Comparison of ENCODE assay signal across 24 cellular contexts in genomic region chr1:22629886-22630285, GRCh38. TPM values are rescaled to one million over a fixed set of nuclear protein-coding genes. Genes with fewer than 3 reads are reported as not detected.
"Had no signal": no experiment of that assay in that cellular context is flagged by ENCODE, and none has a peak within 500 bp of the region (broad histone marks: within the 10 kb centered on the region; RNA-seq: fewer than 3 reads in every experiment).

No MANE protein-coding gene starts in this region.

- H3K27me3 ChIP-seq: right lobe of liver, uterus had no signal

- H3K27ac Mint-ChIP-seq: effector memory CD8-positive, alpha-beta T cell; naive thymus-derived CD4-positive, alpha-beta T cell; nephron progenitor cell; stimulated activated memory B cell treated with anti-CD40 and anti-IgM and Interleukin-4, amounts not matched to agents 10 μg/mL and 1 μg/mL and 100 μg/mL, for 72 hours; stimulated activated naive CD8-positive, alpha-beta T cell treated with anti-CD3 and anti-CD28 coated beads, Interleukin-15, Interleukin-2, amounts not matched to agents 100 ng/mL and 50 ng/mL, for 24 hours had no signal

- H3K4me3 Mint-ChIP-seq: effector memory CD8-positive, alpha-beta T cell; naive thymus-derived CD4-positive, alpha-beta T cell; nephron progenitor cell; stimulated activated memory B cell treated with anti-CD40 and anti-IgM and Interleukin-4, amounts not matched to agents 10 μg/mL and 1 μg/mL and 100 μg/mL, for 72 hours; stimulated activated naive CD8-positive, alpha-beta T cell treated with anti-CD3 and anti-CD28 coated beads, Interleukin-15, Interleukin-2, amounts not matched to agents 100 ng/mL and 50 ng/mL, for 24 hours had no signal

- H3K36me3 ChIP-seq: esophagus muscularis mucosa, gastrocnemius medialis, right lobe of liver, spleen, tibial artery, upper lobe of left lung, uterus had no signal

- H3K4me1 Mint-ChIP-seq: nephron progenitor cell; stimulated activated memory B cell treated with anti-CD40 and anti-IgM and Interleukin-4, amounts not matched to agents 10 μg/mL and 1 μg/mL and 100 μg/mL, for 72 hours had no signal

- H3K4me1 ChIP-seq: esophagus muscularis mucosa, gastrocnemius medialis, psoas muscle, right lobe of liver, tibial artery, upper lobe of left lung, uterus had no signal

- H3K4me3 ChIP-seq: esophagus muscularis mucosa, gastrocnemius medialis, psoas muscle, right lobe of liver, spleen, tibial artery, upper lobe of left lung, uterus had no signal

- ATAC-seq: effector memory CD8-positive, alpha-beta T cell; gastrocnemius medialis; left lobe of liver; naive thymus-derived CD4-positive, alpha-beta T cell; psoas muscle; right lobe of liver; stimulated activated memory B cell treated with anti-CD40 and anti-IgM and Interleukin-4, amounts not matched to agents 10 μg/mL and 1 μg/mL and 100 μg/mL, for 72 hours had no signal

- H3K9me3 ChIP-seq: esophagus muscularis mucosa, gastrocnemius medialis, psoas muscle, right lobe of liver, spleen, tibial artery, upper lobe of left lung, uterus had no signal

- FAIRE-seq: islet of Langerhans had no signal

- H3K36me3 Mint-ChIP-seq: naive thymus-derived CD4-positive, alpha-beta T cell; stimulated activated memory B cell treated with anti-CD40 and anti-IgM and Interleukin-4, amounts not matched to agents 10 μg/mL and 1 μg/mL and 100 μg/mL, for 72 hours had no signal

- H3K27ac ChIP-seq: epithelial cell of prostate, esophagus muscularis mucosa, gastrocnemius medialis, psoas muscle, right lobe of liver, tibial artery, upper lobe of left lung, uterus had no signal

- H3K9me3 Mint-ChIP-seq: effector memory CD8-positive, alpha-beta T cell; naive thymus-derived CD4-positive, alpha-beta T cell; nephron progenitor cell; stimulated activated memory B cell treated with anti-CD40 and anti-IgM and Interleukin-4, amounts not matched to agents 10 μg/mL and 1 μg/mL and 100 μg/mL, for 72 hours; stimulated activated naive CD8-positive, alpha-beta T cell treated with anti-CD3 and anti-CD28 coated beads, Interleukin-15, Interleukin-2, amounts not matched to agents 100 ng/mL and 50 ng/mL, for 24 hours had no signal

- DNase-seq: effector memory CD8-positive, alpha-beta T cell; gastrocnemius medialis; kidney glomerular epithelial cell; mammary epithelial cell; naive thymus-derived CD4-positive, alpha-beta T cell; nephron progenitor cell; nucleus accumbens; retina; right lobe of liver; spleen; stimulated activated CD4-positive, alpha-beta T cell treated with anti-CD3 and anti-CD28 coated beads, Interleukin-15, amount 100 ng/mL, for 24 hours; stimulated activated CD4-positive, alpha-beta T cell treated with anti-CD3 and anti-CD28 coated beads, Interleukin-1b, Interleukin-23, amount 100 ng/mL, for 48 hours; stimulated activated CD4-positive, alpha-beta T cell treated with anti-CD3 and anti-CD28 coated beads, Interleukin-4, amount 100 ng/mL, for 24 hours; tibial artery; upper lobe of left lung; uterus had no signal

RNA-seq across cellular contexts. Expression of gene C1QA, which starts 6.5 kb away (rescaled TPM):
- total RNA-seq: fibroblast of villous mesenchyme, mammary epithelial cell had no signal

RNA-seq across cellular contexts. Expression of gene C1QC, which starts 13.5 kb away (rescaled TPM):
- total RNA-seq: fibroblast of villous mesenchyme, mammary epithelial cell had no signal

RNA-seq across cellular contexts. Expression of gene C1QB, which starts 23.1 kb away (rescaled TPM):
- total RNA-seq: fibroblast of villous mesenchyme, mammary epithelial cell had no signal
